7 cellular contexts compared by ENCODE assay signal in the genomic region with DNA sequence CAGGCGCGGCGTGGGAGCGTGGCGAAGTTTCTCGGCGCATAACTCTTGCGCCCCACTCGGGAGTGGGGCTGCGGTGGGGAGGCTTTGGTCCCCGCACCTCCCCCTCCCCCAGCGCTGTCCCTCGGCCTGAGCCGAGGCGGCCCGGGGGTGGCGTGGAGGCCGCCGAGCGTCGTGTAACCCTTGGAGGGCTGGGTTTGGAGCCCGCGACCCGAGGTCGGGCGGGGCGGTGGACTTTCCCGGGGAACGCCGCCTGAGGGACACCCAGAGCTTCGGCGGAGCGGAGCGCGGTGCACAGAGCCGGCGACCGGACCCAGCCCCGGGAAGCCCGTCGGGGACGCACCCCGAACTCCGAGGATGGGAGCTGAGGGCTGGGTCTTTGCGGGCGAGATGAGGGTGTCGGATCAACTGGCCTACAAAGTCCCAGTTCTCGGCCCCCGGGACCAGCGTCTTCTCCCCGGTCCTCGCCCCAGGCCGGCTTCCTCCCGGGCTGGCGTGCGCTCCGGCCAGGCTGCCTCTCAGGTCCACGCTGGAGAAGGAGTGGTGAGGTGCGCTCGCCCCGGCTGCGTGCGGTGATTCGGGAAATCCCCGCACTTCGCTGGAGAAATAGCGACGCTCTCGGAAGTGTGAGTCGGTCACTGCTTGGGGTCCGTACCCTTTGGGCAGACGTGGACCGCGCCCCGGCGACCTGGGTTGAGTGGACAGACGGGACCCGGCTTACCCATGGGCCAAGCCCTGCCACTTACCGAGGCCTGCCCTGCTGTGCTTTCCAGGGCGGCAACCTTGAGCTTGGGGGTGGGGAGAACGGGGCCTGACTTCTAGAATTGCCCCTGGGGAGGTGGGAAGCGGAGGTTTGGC.
DNase-seq lines count a peak whose midpoint lies in the region; ATAC-seq, FAIRE-seq and TF ChIP-seq lines count a peak whose summit lies in the region.

No MANE protein-coding gene starts in this region.

- no peak for ATAC-seq in stimulated activated naive CD8-positive, alpha-beta T cell treated with anti-CD3 and anti-CD28 coated beads, Interleukin-15, amount 100 ng/mL, for 72 hours
- ATAC-seq in GM21576 (IDR thresholded peaks at IDR 0.05; ENCODE audit: unreplicated experiment) (no peak), GM21390 (IDR thresholded peaks at IDR 0.05; ENCODE audit: unreplicated experiment) (no peak)

- no peak overlapping the region for H3K4me3 ChIP-seq in HEK293 (ENCODE audit: low read depth, low read length)
- H3K4me3 ChIP-seq in astrocyte of the cerebellum (ENCODE audit: low read depth, low read length) = peak overlapping the region; percentile 89
- H3K4me3 ChIP-seq in kidney (ENCODE audit: low read length in 2 of 2) = peak overlapping the region; percentile 34 to 53

- CTCF ChIA-PET in HEK293 (lab: Yijun Ruan, JAX) = interaction anchor here (0.6 to 5.3 kb wide), 5 partner anchors 19 to 282 kb away, joined by 3 to 52 read pairs (median 7); no protein-coding TSS in a partner anchor

- POLR2A ChIA-PET in HEK293 (lab: Yijun Ruan, JAX) = no interaction called here

- peaks cover 26% of the 10 kb centered on the region for H3K4me1 Mint-ChIP-seq in stimulated activated naive CD8-positive, alpha-beta T cell treated with anti-CD3 and anti-CD28 coated beads, Interleukin-15, amount 100 ng/mL, for 72 hours

- peaks cover 13% of the 10 kb centered on the region for H3K4me1 ChIP-seq in HEK293 (ENCODE audit: control insufficient read depth, insufficient read depth, low read length)
- H3K4me1 ChIP-seq in kidney (ENCODE audit: control insufficient read depth in 1 of 2, insufficient read depth in 1 of 2, low read depth in 1 of 2, low read length in 2 of 2) = peaks cover 8 to 12% of the 10 kb centered on the region in 2 donors

- TF ChIP-seq CTCF in HEK293 (tag by site-specific recombination; IDR thresholded peaks at IDR 0.05) (no peak), astrocyte of the cerebellum (IDR thresholded peaks at IDR 0.05; ENCODE audit: low read depth, low read length, missing control alignments) (no peak), kidney (IDR thresholded peaks at IDR 0.05; ENCODE audit: borderline replicate concordance, extremely low read depth, insufficient read depth) (no peak)

- no peak for FAIRE-seq in kidney (lab: Jason Lieb, UNC)

- DNase-seq in astrocyte of the cerebellum (ENCODE audit: low read depth) (no peak), kidney (peak; percentile 82), ureter (ENCODE audit: low spot score) (no peak)
- DNase-seq in stimulated activated naive CD8-positive, alpha-beta T cell treated with anti-CD3 and anti-CD28 coated beads, Interleukin-15, amount 100 ng/mL, for 72 hours = no peak

- in situ Hi-C loops in astrocyte of the cerebellum (cut with HindIII; ENCODE audit: low sequenced_read_pairs) = no loop called here

- no peaks in the 10 kb centered on the region for H3K9me3 Mint-ChIP-seq in stimulated activated naive CD8-positive, alpha-beta T cell treated with anti-CD3 and anti-CD28 coated beads, Interleukin-15, amount 100 ng/mL, for 72 hours

- H3K9ac ChIP-seq in kidney (ENCODE audit: low read length in 2 of 2) = peak overlapping the region; percentile 24 to 65

- H3K36me3 ChIP-seq in HEK293 (ENCODE audit: control insufficient read depth in 2 of 2, insufficient read depth in 1 of 2, low read length in 2 of 2) = no peaks in the 10 kb centered on the region
- H3K36me3 ChIP-seq in kidney (ENCODE audit: control insufficient read depth in 1 of 2, insufficient read depth in 2 of 2, low read length in 2 of 2) = no peaks in the 10 kb centered on the region

- peak overlapping the region; percentile 24 to 45 for H3K4me3 Mint-ChIP-seq in stimulated activated naive CD8-positive, alpha-beta T cell treated with anti-CD3 and anti-CD28 coated beads, Interleukin-15, amount 100 ng/mL, for 72 hours

- no peak overlapping the region for H3K27ac Mint-ChIP-seq in stimulated activated naive CD8-positive, alpha-beta T cell treated with anti-CD3 and anti-CD28 coated beads, Interleukin-15, amount 100 ng/mL, for 72 hours

- H3K27me3 Mint-ChIP-seq in stimulated activated naive CD8-positive, alpha-beta T cell treated with anti-CD3 and anti-CD28 coated beads, Interleukin-15, amount 100 ng/mL, for 72 hours = peaks cover 21% of the 10 kb centered on the region

- intact Hi-C loops in kidney (cut with DNase I) = no loop called here

- H3K9me3 ChIP-seq in HEK293 (ENCODE audit: control insufficient read depth, insufficient read depth, low read depth, low read length) (no peaks in the 10 kb centered on the region), kidney (ENCODE audit: control insufficient read depth in 1 of 2, low read length in 2 of 2) (no peaks in the 10 kb centered on the region)

- H3K27ac ChIP-seq in HEK293 (ENCODE audit: extremely low read depth, low read depth, low read length) (peak overlapping the region; percentile 57; the same call in 1 of the 2 replicates), kidney (ENCODE audit: low read depth in 2 of 2, low read length in 2 of 2) (peak overlapping the region; percentile 70 to 82)

TF ChIP-seq in HEK293, 187 proteins besides CTCF, POLR2A, EP300 and RAD21:
- TF ChIP-seq ZNF157 (tag by site-specific recombination; IDR thresholded peaks at IDR 0.05) (no peak), ZNF24 (tag by site-specific recombination; IDR thresholded peaks at IDR 0.05) (no peak), ZBTB10 (tag by site-specific recombination; IDR thresholded peaks at IDR 0.05) (0 out of 2 replicates have a peak, but pooled peaks have one; percentile 22), ZNF600 (tag by site-specific recombination; IDR thresholded peaks at IDR 0.05) (0 out of 2 replicates have a peak, but pooled peaks have one; percentile 20), ZNF311 (tag by site-specific recombination; IDR thresholded peaks at IDR 0.05; ENCODE audit: borderline replicate concordance) (no peak), ZNF335 (tag by site-specific recombination; conservative IDR thresholded peaks at IDR 0.05) (no peak), ZNF473 (tag by site-specific recombination; IDR thresholded peaks at IDR 0.05) (no peak), ZBTB17 (tag by site-specific recombination; IDR thresholded peaks at IDR 0.05) (no peak), ZNF707 (tag by site-specific recombination; IDR thresholded peaks at IDR 0.05) (no peak), TCF7L2 (IDR thresholded peaks at IDR 0.05; ENCODE audit: borderline replicate concordance, low read depth, low read length) (no peak)
- TF ChIP-seq, protein P1, sequence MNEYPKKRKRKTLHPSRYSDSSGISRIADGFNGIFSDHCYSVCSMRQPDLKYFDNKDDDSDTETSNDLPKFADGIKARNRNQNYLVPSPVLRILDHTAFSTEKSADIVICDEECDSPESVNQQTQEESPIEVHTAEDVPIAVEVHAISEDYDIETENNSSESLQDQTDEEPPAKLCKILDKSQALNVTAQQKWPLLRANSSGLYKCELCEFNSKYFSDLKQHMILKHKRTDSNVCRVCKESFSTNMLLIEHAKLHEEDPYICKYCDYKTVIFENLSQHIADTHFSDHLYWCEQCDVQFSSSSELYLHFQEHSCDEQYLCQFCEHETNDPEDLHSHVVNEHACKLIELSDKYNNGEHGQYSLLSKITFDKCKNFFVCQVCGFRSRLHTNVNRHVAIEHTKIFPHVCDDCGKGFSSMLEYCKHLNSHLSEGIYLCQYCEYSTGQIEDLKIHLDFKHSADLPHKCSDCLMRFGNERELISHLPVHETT (tag by site-specific recombination; IDR thresholded peaks at IDR 0.05) = no peak
